ENCODE assay signal across 1 cellular context in the genomic region with DNA sequence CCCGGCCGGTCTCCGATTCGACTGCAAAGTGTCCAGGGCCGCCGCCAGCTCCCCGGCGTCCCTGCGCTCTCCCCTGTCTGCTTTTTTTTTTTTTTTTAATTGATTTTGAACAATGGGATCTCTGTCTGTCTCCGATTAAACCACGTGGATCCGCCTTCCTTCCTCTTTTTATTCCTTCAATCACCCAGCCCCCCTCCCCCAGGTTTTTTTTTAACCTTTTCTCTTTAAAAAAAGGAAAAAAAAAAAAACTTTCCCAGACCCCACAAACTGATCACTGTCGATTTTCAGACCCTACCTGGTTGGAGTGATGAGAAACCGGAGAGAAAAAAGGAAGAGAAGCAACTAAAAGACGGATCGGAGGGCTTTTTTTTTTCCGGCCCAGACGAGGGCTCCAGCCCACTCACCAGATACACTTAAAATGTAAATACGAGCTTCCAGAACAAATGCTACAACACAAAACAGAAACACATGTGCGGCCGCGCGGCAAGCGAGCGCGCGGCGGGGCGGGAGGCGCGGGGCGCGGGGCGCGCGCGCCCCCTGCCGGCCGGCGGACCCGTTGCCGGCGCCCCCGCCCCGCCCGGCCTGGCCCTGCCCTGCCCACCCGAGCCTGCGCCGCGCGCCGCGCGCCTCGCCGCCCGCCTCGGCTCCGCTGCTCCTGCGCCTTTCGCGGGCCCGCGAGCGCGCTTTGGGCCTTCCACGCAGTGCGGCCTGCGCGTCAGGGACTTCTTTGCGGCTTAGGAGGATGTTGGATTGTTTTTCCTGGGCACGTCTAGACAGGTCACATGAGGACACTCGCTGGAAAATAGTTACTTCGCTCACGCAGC.
TF ChIP-seq lines count a peak whose summit lies in the region.

Gene RCC2, minus strand, starts transcription at position 428 of the 824 bp plus-strand sequence. CDS start 1,163 bp downstream, outside the sequence.

TF ChIP-seq in HepG2, 621 proteins besides CTCF, POLR2A, EP300 and RAD21 (continues in another document):
- TF ChIP-seq ZBED4 (CRISPR knock-in tag; IDR thresholded peaks at IDR 0.05; ENCODE audit: borderline replicate concordance), result no peak
- TF ChIP-seq, protein P1, sequence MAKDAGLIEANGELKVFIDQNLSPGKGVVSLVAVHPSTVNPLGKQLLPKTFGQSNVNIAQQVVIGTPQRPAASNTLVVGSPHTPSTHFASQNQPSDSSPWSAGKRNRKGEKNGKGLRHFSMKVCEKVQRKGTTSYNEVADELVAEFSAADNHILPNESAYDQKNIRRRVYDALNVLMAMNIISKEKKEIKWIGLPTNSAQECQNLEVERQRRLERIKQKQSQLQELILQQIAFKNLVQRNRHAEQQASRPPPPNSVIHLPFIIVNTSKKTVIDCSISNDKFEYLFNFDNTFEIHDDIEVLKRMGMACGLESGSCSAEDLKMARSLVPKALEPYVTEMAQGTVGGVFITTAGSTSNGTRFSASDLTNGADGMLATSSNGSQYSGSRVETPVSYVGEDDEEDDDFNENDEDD (CRISPR knock-in tag; IDR thresholded peaks at IDR 0.05; ENCODE audit: borderline replicate concordance), result peak; percentile 60; the same call in 1 of the 2 replicates
- peak; percentile 97 for TF ChIP-seq ZNF574 (CRISPR knock-in tag; IDR thresholded peaks at IDR 0.05)
- TF ChIP-seq JUND (CRISPR knock-in tag; IDR thresholded peaks at IDR 0.05), result no peak
- no peak for TF ChIP-seq ZNF616 (CRISPR knock-in tag; IDR thresholded peaks at IDR 0.05; ENCODE audit: low read depth)
- TF ChIP-seq ZEB1 (IDR thresholded peaks at IDR 0.05; ENCODE audit: insufficient replicate concordance, low read depth), result no peak
- no peak for TF ChIP-seq EEA1 (CRISPR knock-in tag; IDR thresholded peaks at IDR 0.05; ENCODE audit: borderline replicate concordance)
- no peak for TF ChIP-seq ZNF10 (CRISPR knock-in tag; IDR thresholded peaks at IDR 0.05; ENCODE audit: borderline replicate concordance, low read depth)
- TF ChIP-seq THAP11 (CRISPR knock-in tag; IDR thresholded peaks at IDR 0.05), result peak; percentile 54; the same call in 1 of the 2 replicates
- TF ChIP-seq ZNF839 (CRISPR knock-in tag; IDR thresholded peaks at IDR 0.05; ENCODE audit: borderline replicate concordance), result no peak
- no peak for TF ChIP-seq ZNF354B (CRISPR knock-in tag; IDR thresholded peaks at IDR 0.05)
- TF ChIP-seq ZSCAN20 (CRISPR knock-in tag; IDR thresholded peaks at IDR 0.05; ENCODE audit: borderline replicate concordance), result no peak
- no peak for TF ChIP-seq GPBP1L1 (CRISPR knock-in tag; IDR thresholded peaks at IDR 0.05)
- no peak for TF ChIP-seq ZNF282 (IDR thresholded peaks at IDR 0.05; ENCODE audit: partially characterized antibody)
- no peak for TF ChIP-seq RAD51 (IDR thresholded peaks at IDR 0.05; ENCODE audit: borderline replicate concordance)
- TF ChIP-seq MBD4 (IDR thresholded peaks at IDR 0.05; ENCODE audit: borderline replicate concordance, low read length), result no peak
- no peak for TF ChIP-seq ZHX1 (CRISPR knock-in tag; IDR thresholded peaks at IDR 0.05; ENCODE audit: low read depth)
- TF ChIP-seq MXI1 (IDR thresholded peaks at IDR 0.05; ENCODE audit: borderline replicate concordance, low read depth, low read length), result peak; percentile 83; the same call in 2 of the 3 replicates
- TF ChIP-seq NR2C2 (CRISPR knock-in tag; IDR thresholded peaks at IDR 0.05; ENCODE audit: borderline replicate concordance), result no peak
- TF ChIP-seq POLR2AphosphoS2 (IDR thresholded peaks at IDR 0.05; ENCODE audit: low read depth, low read length), result no peak
- TF ChIP-seq CREM (IDR thresholded peaks at IDR 0.05), result no peak
- no peak for TF ChIP-seq CREM (CRISPR knock-in tag; IDR thresholded peaks at IDR 0.05)
- TF ChIP-seq CSRNP1 (CRISPR knock-in tag; IDR thresholded peaks at IDR 0.05), result no peak
- TF ChIP-seq ZNF570 (CRISPR knock-in tag; IDR thresholded peaks at IDR 0.05; ENCODE audit: borderline replicate concordance), result no peak
- TF ChIP-seq CCAR2 (optimal IDR thresholded peaks at IDR 0.05; ENCODE audit: low read depth, low read length), result no peak
- 0 out of 2 replicates have a peak, but pooled peaks have one; percentile 40 for TF ChIP-seq SMAD3 (CRISPR knock-in tag; IDR thresholded peaks at IDR 0.05)
- no peak for TF ChIP-seq ZNF678 (CRISPR knock-in tag; IDR thresholded peaks at IDR 0.05)
- peak; percentile 55; the same call in 1 of the 2 replicates for TF ChIP-seq MYC (CRISPR knock-in tag; IDR thresholded peaks at IDR 0.05; ENCODE audit: borderline replicate concordance)
- no peak for TF ChIP-seq GLI4 (CRISPR knock-in tag; IDR thresholded peaks at IDR 0.05; ENCODE audit: borderline replicate concordance)
- TF ChIP-seq PHF21A (CRISPR knock-in tag; IDR thresholded peaks at IDR 0.05), result no peak
- no peak for TF ChIP-seq SSRP1 (CRISPR knock-in tag; IDR thresholded peaks at IDR 0.05)
- TF ChIP-seq ZC3H13 (CRISPR knock-in tag; IDR thresholded peaks at IDR 0.05), result no peak
- TF ChIP-seq ZBTB33 (CRISPR knock-in tag; IDR thresholded peaks at IDR 0.05), result no peak
- TF ChIP-seq MAF1 (CRISPR knock-in tag; IDR thresholded peaks at IDR 0.05; ENCODE audit: borderline replicate concordance), result no peak
- TF ChIP-seq, protein P2, sequence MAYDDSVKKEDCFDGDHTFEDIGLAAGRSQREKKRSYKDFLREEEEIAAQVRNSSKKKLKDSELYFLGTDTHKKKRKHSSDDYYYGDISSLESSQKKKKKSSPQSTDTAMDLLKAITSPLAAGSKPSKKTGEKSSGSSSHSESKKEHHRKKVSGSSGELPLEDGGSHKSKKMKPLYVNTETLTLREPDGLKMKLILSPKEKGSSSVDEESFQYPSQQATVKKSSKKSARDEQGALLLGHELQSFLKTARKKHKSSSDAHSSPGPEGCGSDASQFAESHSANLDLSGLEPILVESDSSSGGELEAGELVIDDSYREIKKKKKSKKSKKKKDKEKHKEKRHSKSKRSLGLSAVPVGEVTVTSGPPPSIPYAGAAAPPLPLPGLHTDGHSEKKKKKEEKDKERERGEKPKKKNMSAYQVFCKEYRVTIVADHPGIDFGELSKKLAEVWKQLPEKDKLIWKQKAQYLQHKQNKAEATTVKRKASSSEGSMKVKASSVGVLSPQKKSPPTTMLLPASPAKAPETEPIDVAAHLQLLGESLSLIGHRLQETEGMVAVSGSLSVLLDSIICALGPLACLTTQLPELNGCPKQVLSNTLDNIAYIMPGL (CRISPR knock-in tag; IDR thresholded peaks at IDR 0.05; ENCODE audit: borderline replicate concordance in 1 of 2, low read depth in 1 of 2), result peak in 1 of 2 experiments; percentile 71; a peak in 3 of 4 replicates
- TF ChIP-seq SOX6 (IDR thresholded peaks at IDR 0.05), result no peak
- 0 out of 2 replicates have a peak, but pooled peaks have one; percentile 26 for TF ChIP-seq SOX6 (CRISPR knock-in tag; IDR thresholded peaks at IDR 0.05)
- TF ChIP-seq ZZZ3 (CRISPR knock-in tag; IDR thresholded peaks at IDR 0.05; ENCODE audit: borderline replicate concordance), result no peak
- TF ChIP-seq NKX3-1 (CRISPR knock-in tag; IDR thresholded peaks at IDR 0.05), result no peak
- TF ChIP-seq ZNF546 (CRISPR knock-in tag; conservative IDR thresholded peaks at IDR 0.05), result no peak
- no peak for TF ChIP-seq NRL (CRISPR knock-in tag; IDR thresholded peaks at IDR 0.05; ENCODE audit: borderline replicate concordance)
- TF ChIP-seq MBNL3 (CRISPR knock-in tag; conservative IDR thresholded peaks at IDR 0.05), result no peak
- TF ChIP-seq SOX13 (IDR thresholded peaks at IDR 0.05), result no peak
- no peak for TF ChIP-seq SOX13 (CRISPR knock-in tag; conservative IDR thresholded peaks at IDR 0.05 in 1 of 2, IDR thresholded peaks at IDR 0.05 in 1 of 2)
